8 cellular contexts compared by ENCODE assay signal in the genomic region with DNA sequence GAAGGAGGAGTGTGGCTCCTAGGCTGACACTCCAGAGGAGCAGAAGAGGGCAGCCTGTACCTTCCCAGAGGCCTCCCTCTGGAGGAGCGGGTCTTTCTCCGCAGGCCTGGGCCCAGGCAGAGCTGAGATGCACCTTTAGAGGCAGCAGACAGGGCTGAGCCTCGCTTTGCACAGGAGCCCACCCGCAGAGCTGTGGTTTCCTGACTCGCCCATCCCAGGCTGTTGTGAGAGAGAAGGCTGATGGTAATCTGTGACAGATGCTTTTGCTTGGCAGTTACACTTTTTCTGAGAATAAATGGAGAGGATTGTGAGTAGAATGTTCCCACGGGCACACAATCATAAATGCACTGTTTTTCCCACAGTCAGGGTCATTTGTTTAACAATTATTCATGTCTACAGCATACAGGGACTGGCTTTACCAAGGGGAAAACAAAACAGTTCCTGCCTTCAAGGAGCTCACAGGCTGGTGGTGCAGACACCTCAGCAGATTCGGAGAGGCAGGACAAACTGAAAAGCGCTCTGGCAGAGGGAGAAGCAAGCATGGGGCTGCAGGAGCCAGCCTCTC. TPM values are rescaled to one million over a fixed set of nuclear protein-coding genes. Genes with fewer than 3 reads are reported as not detected.
DNase-seq lines count a peak whose midpoint lies in the region; ATAC-seq lines count a peak whose summit lies in the region.

No MANE protein-coding gene starts in this region.

- no peaks in the 10 kb centered on the region for H3K9me3 Mint-ChIP-seq in T-helper 1 cell treated with Interleukin-12 subunit alpha and Interleukin-12 subunit beta and Interleukin-4 antibody, amounts not matched to agents 30 μg/mL and 1 μg/mL, for 36 hours
- no peaks in the 10 kb centered on the region for H3K9me3 Mint-ChIP-seq in memory B cell

- no peak overlapping the region for H3K9ac ChIP-seq in adipocyte (ENCODE audit: low read length)

- peaks cover 91% of the 10 kb centered on the region for H3K4me1 Mint-ChIP-seq in T-helper 1 cell treated with Interleukin-12 subunit alpha and Interleukin-12 subunit beta and Interleukin-4 antibody, amounts not matched to agents 30 μg/mL and 1 μg/mL, for 36 hours (ENCODE audit: low read depth)
- H3K4me1 Mint-ChIP-seq in memory B cell = peaks cover 60% of the 10 kb centered on the region

- peak; percentile 76 for ATAC-seq in GM18498 (IDR thresholded peaks at IDR 0.05; ENCODE audit: unreplicated experiment)
- ATAC-seq in HG03135 (IDR thresholded peaks at IDR 0.05; ENCODE audit: unreplicated experiment) = peak; percentile 70
- peak; percentile 63 for ATAC-seq in memory B cell (ENCODE audit: low read depth)

- H3K36me3 Mint-ChIP-seq in T-helper 1 cell treated with Interleukin-12 subunit alpha and Interleukin-12 subunit beta and Interleukin-4 antibody, amounts not matched to agents 30 μg/mL and 1 μg/mL, for 36 hours (ENCODE audit: low read depth) = peaks cover 70% of the 10 kb centered on the region
- H3K36me3 Mint-ChIP-seq in memory B cell = peaks cover 20% of the 10 kb centered on the region

- peak overlapping the region; percentile 97 for H3K27ac Mint-ChIP-seq in T-helper 1 cell treated with Interleukin-12 subunit alpha and Interleukin-12 subunit beta and Interleukin-4 antibody, amounts not matched to agents 30 μg/mL and 1 μg/mL, for 36 hours
- H3K27ac Mint-ChIP-seq in memory B cell = peak overlapping the region; percentile 64

- no peaks in the 10 kb centered on the region for H3K36me3 ChIP-seq in adipocyte (ENCODE audit: control insufficient read depth, insufficient read depth, low read length, severe bottlenecking)

- H3K27me3 Mint-ChIP-seq in T-helper 1 cell treated with Interleukin-12 subunit alpha and Interleukin-12 subunit beta and Interleukin-4 antibody, amounts not matched to agents 30 μg/mL and 1 μg/mL, for 36 hours (ENCODE audit: low read depth) = no peaks in the 10 kb centered on the region
- H3K27me3 Mint-ChIP-seq in memory B cell = no peaks in the 10 kb centered on the region

- no peaks in the 10 kb centered on the region for H3K27me3 ChIP-seq in adipocyte (replicated peaks; ENCODE audit: control insufficient read depth, insufficient read depth, low read length)

- H3K4me3 ChIP-seq in adipocyte (ENCODE audit: low read length) = no peak overlapping the region

- peaks cover 27% of the 10 kb centered on the region for H3K4me1 ChIP-seq in adipocyte (ENCODE audit: control insufficient read depth, insufficient read depth, low read length)

- DNase-seq in adipocyte (ENCODE audit: low read depth) (peak; percentile 52), memory B cell (ENCODE audit: low spot score in 2 of 2) (no peak), superior temporal gyrus (ENCODE audit: extremely low spot score) (peak; percentile 38), mucosa of gallbladder (ENCODE audit: low spot score) (no peak), inferior parietal cortex (ENCODE audit: extremely low spot score) (no peak)

- H3K9me3 ChIP-seq in adipocyte (ENCODE audit: control insufficient read depth, low read length) = no peaks in the 10 kb centered on the region

- H3K4me3 Mint-ChIP-seq in T-helper 1 cell treated with Interleukin-12 subunit alpha and Interleukin-12 subunit beta and Interleukin-4 antibody, amounts not matched to agents 30 μg/mL and 1 μg/mL, for 36 hours = peak overlapping the region; percentile 85
- H3K4me3 Mint-ChIP-seq in memory B cell = peak overlapping the region; percentile 31

RNA-seq across cellular contexts. Expression of a gene that starts 13.9 kb away (rescaled TPM):
- total RNA-seq in mucosa of gallbladder = 89.1 TPM

Comparison
In these comparisons a context has a peak if more than half of its experiments do, and no peak if none do; other contexts are left out.
1. DNase-seq: peak in adipocyte (single experiment) and superior temporal gyrus (single experiment); none in memory B cell (0 of 2), mucosa of gallbladder (single experiment) and inferior parietal cortex (single experiment).
2. Peak in every context shown above with its lines, with median percentiles within 50 percentile points of each other: ATAC-seq.